In genomic region chr9:69573666-69574456, GRCh38 we compare ENCODE assay signal across 16 cellular contexts.
DNase-seq lines count a peak whose midpoint lies in the region; ATAC-seq, FAIRE-seq and TF ChIP-seq lines count a peak whose summit lies in the region.
"Had no signal": no experiment of that assay in that cellular context is flagged by ENCODE, and none has a peak within 500 bp of the region (broad histone marks: within the 10 kb centered on the region; RNA-seq: fewer than 3 reads in every experiment).

No MANE protein-coding gene starts in this region.

- H3K4me1 ChIP-seq in liver (ENCODE audit: control insufficient read depth in 4 of 4, insufficient read depth in 4 of 4, low read length in 3 of 4) (peaks cover 1 to 17% (median 6%) of the 10 kb centered on the region in 4 donors), HepG2 (ENCODE audit: insufficient read depth, low read length) (peaks cover under 1% of the 10 kb centered on the region; the same call in 1 of the 2 replicates)

- no peaks in the 10 kb centered on the region for H3K9me3 ChIP-seq in liver (ENCODE audit: control insufficient read depth in 4 of 4, low read length in 3 of 4)
- H3K9me3 ChIP-seq in HepG2 (ENCODE audit: low read length) = no peaks in the 10 kb centered on the region

- TF ChIP-seq CTCF in liver (IDR thresholded peaks at IDR 0.05; ENCODE audit: low read depth, low read length, missing input control) (no peak), HepG2 (CRISPR knock-in tag; IDR thresholded peaks at IDR 0.05) (no peak)

- in situ Hi-C loops in HepG2 (cut with HindIII; ENCODE audit: extremely low pct_ligation_motif_present, low pct_unique_long_range_greater_than_20kb) = no loop called here

- BruUV-seq in HepG2 (replicated peaks; lab: Mats Ljungman, UMichigan) = no TSS peak

- no peak for FAIRE-seq in HepG2 (lab: Jason Lieb, UNC)
- FAIRE-seq: colon had no signal

- no peaks in the 10 kb centered on the region for H3K79me2 ChIP-seq in HepG2 (ENCODE audit: insufficient read depth, low read length)

- peak overlapping the region; percentile 7 to 17 for H3K27ac ChIP-seq in liver (ENCODE audit: low read depth in 1 of 2, low read length in 2 of 2)
- H3K27ac ChIP-seq in HepG2 (ENCODE audit: extremely low read length, insufficient read depth, low read length) = no peak overlapping the region
- H3K27ac ChIP-seq: PC-9 had no signal

- H3K4me2 ChIP-seq in HepG2 (ENCODE audit: low read depth, low read length) = no peak overlapping the region
- H3K4me2 ChIP-seq: PC-9 had no signal

- 54% methylated on average over 8 of the region's 8 CpGs for WGBS in liver
- 29% methylated on average over 8 of the region's 8 CpGs for WGBS in HepG2 (ENCODE audit: low lambda C conversion rate)

- CTCF ChIA-PET in HepG2 (lab: Yijun Ruan, JAX; ENCODE audit: low intra/inter-chr PET ratio, low total read pairs) = no interaction called here

- no peak for TF ChIP-seq EP300 in HepG2 (IDR thresholded peaks at IDR 0.05; ENCODE audit: low read depth in 2 of 2, low read length in 2 of 2)
- no peak for TF ChIP-seq EP300 in HepG2 (CRISPR knock-in tag; IDR thresholded peaks at IDR 0.05; ENCODE audit: borderline replicate concordance)

- DNase-seq in HepG2 (ENCODE audit: low spot score) (no peak), amniotic epithelial cell (ENCODE audit: low read depth) (peak; percentile 19), glomerular visceral epithelial cell (ENCODE audit: extremely low spot score) (peak; percentile 90), posterior vena cava (ENCODE audit: low spot score) (no peak), germinal center (ENCODE audit: low spot score) (no peak), Ammon's horn (ENCODE audit: low spot score) (no peak), NCI-H524 treated with DMSO at 0.1 percent for 48 hours (lab: John Stamatoyannopoulos, UW) (no peak)
- DNase-seq: activated naive CD8-positive, alpha-beta T cell treated with anti-CD3 and anti-CD28 coated beads, Interleukin-2, amount 10 ng/mL, durations not matched to agents 7 days and 5 days; midbrain; PC-9; posterior cingulate gyrus; stimulated activated CD4-positive, alpha-beta T cell treated with anti-CD3 and anti-CD28 coated beads, Interleukin-2, amount 100 ng/mL, for 24 hours; stimulated activated CD8-positive, alpha-beta memory T cell treated with anti-CD3 and anti-CD28 coated beads, Interleukin-4, amount 100 ng/mL, for 48 hours had no signal

- TF ChIP-seq RAD21 in liver (IDR thresholded peaks at IDR 0.05) = peak in 1 of 2 donors; percentile 47
- TF ChIP-seq RAD21 in HepG2 (CRISPR knock-in tag; IDR thresholded peaks at IDR 0.05) = no peak

- H3K4me3 ChIP-seq in liver (ENCODE audit: low read depth in 1 of 3, low read length in 3 of 3) (no peak overlapping the region), HepG2 (replicated peaks in 1 of 3; ENCODE audit: insufficient read depth in 1 of 3, low read depth in 2 of 3, low read length in 3 of 3) (no peak overlapping the region)
- H3K4me3 ChIP-seq: PC-9 had no signal

- intact Hi-C loops in HepG2 (cut with micrococcal nuclease; ENCODE audit: unreplicated experiment) (no loop called here), posterior vena cava (cut with DNase I) (no loop called here)

- H3K9ac ChIP-seq in liver (ENCODE audit: low read depth in 1 of 2, low read length in 2 of 2) = no peak overlapping the region
- no peak overlapping the region for H3K9ac ChIP-seq in HepG2 (ENCODE audit: insufficient read depth, low read depth, low read length)

- H4K20me1 ChIP-seq in HepG2 (ENCODE audit: insufficient read depth, low read length) = no peaks in the 10 kb centered on the region

- POLR2A ChIA-PET in HepG2 (lab: Yijun Ruan, JAX) = no interaction called here

- no peak overlapping the region for H2AFZ ChIP-seq in HepG2 (ENCODE audit: low read length)
- H2AFZ ChIP-seq: PC-9 had no signal

- no peaks in the 10 kb centered on the region for H3K27me3 ChIP-seq in liver (ENCODE audit: control insufficient read depth in 4 of 4, insufficient read depth in 4 of 4, low read length in 3 of 4)
- H3K27me3 ChIP-seq in HepG2 (ENCODE audit: control insufficient read depth in 1 of 2, insufficient read depth in 2 of 2, low read length in 2 of 2) = no peaks in the 10 kb centered on the region

- H3K36me3 ChIP-seq in liver (ENCODE audit: control insufficient read depth in 4 of 4, insufficient read depth in 3 of 4, low read depth in 1 of 4, low read length in 3 of 4) (no peaks in the 10 kb centered on the region), HepG2 (replicated peaks in 1 of 2; ENCODE audit: control insufficient read depth in 1 of 2, insufficient read depth in 2 of 2, low read length in 2 of 2) (no peaks in the 10 kb centered on the region)

- no peak for ATAC-seq in HepG2
- ATAC-seq: esophagus mucosa had no signal

- no peak for TF ChIP-seq POLR2A in HepG2 (IDR thresholded peaks at IDR 0.05; ENCODE audit: insufficient read depth in 1 of 2, low read depth in 2 of 2, low read length in 2 of 2)

TF ChIP-seq in liver, 16 proteins besides CTCF, POLR2A, EP300 and RAD21:
- TF ChIP-seq FOXA2 (IDR thresholded peaks at IDR 0.05) = no peak
- TF ChIP-seq HNF4A (conservative IDR thresholded peaks at IDR 0.05) = peak; percentile 39 to 41
- TF ChIP-seq RXRA (IDR thresholded peaks at IDR 0.05) = peak; percentile 20 to 22
- no peak for TF ChIP-seq HNF4G (IDR thresholded peaks at IDR 0.05)
- TF ChIP-seq JUND (IDR thresholded peaks at IDR 0.05) = no peak
- no peak for TF ChIP-seq REST (IDR thresholded peaks at IDR 0.05)
- no peak for TF ChIP-seq MAX (IDR thresholded peaks at IDR 0.05)
- no peak for TF ChIP-seq YY1 (IDR thresholded peaks at IDR 0.05)
- TF ChIP-seq EGR1 (IDR thresholded peaks at IDR 0.05; ENCODE audit: low read depth in 2 of 2) = no peak
- TF ChIP-seq FOXA1 (IDR thresholded peaks at IDR 0.05) = no peak

TF ChIP-seq in HepG2, 621 proteins besides CTCF, POLR2A, EP300 and RAD21:
- no peak for TF ChIP-seq SSRP1 (CRISPR knock-in tag; IDR thresholded peaks at IDR 0.05)
- TF ChIP-seq U2AF1 (optimal IDR thresholded peaks at IDR 0.05; ENCODE audit: low read depth, low read length) = no peak
- TF ChIP-seq, protein P1, sequence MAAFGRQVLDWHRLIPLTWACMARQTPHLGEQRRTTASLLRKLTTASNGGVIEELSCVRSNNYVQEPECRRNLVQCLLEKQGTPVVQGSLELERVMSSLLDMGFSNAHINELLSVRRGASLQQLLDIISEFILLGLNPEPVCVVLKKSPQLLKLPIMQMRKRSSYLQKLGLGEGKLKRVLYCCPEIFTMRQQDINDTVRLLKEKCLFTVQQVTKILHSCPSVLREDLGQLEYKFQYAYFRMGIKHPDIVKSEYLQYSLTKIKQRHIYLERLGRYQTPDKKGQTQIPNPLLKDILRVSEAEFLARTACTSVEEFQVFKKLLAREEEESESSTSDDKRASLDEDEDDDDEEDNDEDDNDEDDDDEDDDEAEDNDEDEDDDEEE (CRISPR knock-in tag; IDR thresholded peaks at IDR 0.05) = no peak
- TF ChIP-seq ELF1 (CRISPR knock-in tag; IDR thresholded peaks at IDR 0.05) = no peak
- TF ChIP-seq, protein P2, sequence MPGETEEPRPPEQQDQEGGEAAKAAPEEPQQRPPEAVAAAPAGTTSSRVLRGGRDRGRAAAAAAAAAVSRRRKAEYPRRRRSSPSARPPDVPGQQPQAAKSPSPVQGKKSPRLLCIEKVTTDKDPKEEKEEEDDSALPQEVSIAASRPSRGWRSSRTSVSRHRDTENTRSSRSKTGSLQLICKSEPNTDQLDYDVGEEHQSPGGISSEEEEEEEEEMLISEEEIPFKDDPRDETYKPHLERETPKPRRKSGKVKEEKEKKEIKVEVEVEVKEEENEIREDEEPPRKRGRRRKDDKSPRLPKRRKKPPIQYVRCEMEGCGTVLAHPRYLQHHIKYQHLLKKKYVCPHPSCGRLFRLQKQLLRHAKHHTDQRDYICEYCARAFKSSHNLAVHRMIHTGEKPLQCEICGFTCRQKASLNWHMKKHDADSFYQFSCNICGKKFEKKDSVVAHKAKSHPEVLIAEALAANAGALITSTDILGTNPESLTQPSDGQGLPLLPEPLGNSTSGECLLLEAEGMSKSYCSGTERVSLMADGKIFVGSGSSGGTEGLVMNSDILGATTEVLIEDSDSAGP (CRISPR knock-in tag; IDR thresholded peaks at IDR 0.05; ENCODE audit: borderline replicate concordance) = no peak

Comparison
In these comparisons a context has a peak if more than half of its experiments do, and no peak if none do; other contexts are left out.
1. DNase-seq: peak in amniotic epithelial cell (single experiment) and glomerular visceral epithelial cell (single experiment); none in HepG2 (single experiment), posterior vena cava (single experiment), germinal center (single experiment), Ammon's horn (single experiment) and NCI-H524 treated with DMSO at 0.1 percent for 48 hours (single experiment).